Comparison of ENCODE assay signal across 20 cellular contexts in genomic region chr1:50604580-50604979, GRCh38.
DNase-seq lines count a peak whose midpoint lies in the region; ATAC-seq and TF ChIP-seq lines count a peak whose summit lies in the region.
"Had no signal": no experiment of that assay in that cellular context is flagged by ENCODE, and none has a peak within 500 bp of the region (broad histone marks: within the 10 kb centered on the region; RNA-seq: fewer than 3 reads in every experiment).

No MANE protein-coding gene starts in this region.

- no peaks in the 10 kb centered on the region for H3K9me3 Mint-ChIP-seq in stimulated activated effector memory CD8-positive, alpha-beta T cell treated with anti-CD3 and anti-CD28 coated beads, Interleukin-12 subunit alpha, Interleukin-12 subunit beta, amount 100 ng/mL, for 72 hours
- H3K9me3 Mint-ChIP-seq: activated CD4-positive, alpha-beta memory T cell treated with anti-CD3 and anti-CD28 coated beads for 36 hours; stimulated activated naive CD8-positive, alpha-beta T cell treated with anti-CD3 and anti-CD28 coated beads, Interleukin-15, amount 100 ng/mL, for 72 hours had no signal

- H3K4me3 Mint-ChIP-seq in stimulated activated effector memory CD8-positive, alpha-beta T cell treated with anti-CD3 and anti-CD28 coated beads, Interleukin-12 subunit alpha, Interleukin-12 subunit beta, amount 100 ng/mL, for 72 hours = no peak overlapping the region
- H3K4me3 Mint-ChIP-seq: activated CD4-positive, alpha-beta memory T cell treated with anti-CD3 and anti-CD28 coated beads for 36 hours; stimulated activated naive CD8-positive, alpha-beta T cell treated with anti-CD3 and anti-CD28 coated beads, Interleukin-15, amount 100 ng/mL, for 72 hours had no signal

- H3K4me1 Mint-ChIP-seq in stimulated activated effector memory CD8-positive, alpha-beta T cell treated with anti-CD3 and anti-CD28 coated beads, Interleukin-12 subunit alpha, Interleukin-12 subunit beta, amount 100 ng/mL, for 72 hours = no peaks in the 10 kb centered on the region
- H3K4me1 Mint-ChIP-seq: stimulated activated naive CD8-positive, alpha-beta T cell treated with anti-CD3 and anti-CD28 coated beads, Interleukin-15, amount 100 ng/mL, for 72 hours had no signal

- no peak for TF ChIP-seq POLR2A in NB4 (IDR thresholded peaks at IDR 0.05; ENCODE audit: extremely low read depth, insufficient read length)

- no peak for ATAC-seq in stimulated activated effector memory CD8-positive, alpha-beta T cell treated with anti-CD3 and anti-CD28 coated beads, Interleukin-12 subunit alpha, Interleukin-12 subunit beta, amount 100 ng/mL, for 72 hours
- no peak for ATAC-seq in HG02588 (IDR thresholded peaks at IDR 0.05; ENCODE audit: unreplicated experiment)
- no peak for ATAC-seq in HG03432 (IDR thresholded peaks at IDR 0.05; ENCODE audit: unreplicated experiment)
- ATAC-seq: stimulated activated naive CD8-positive, alpha-beta T cell treated with anti-CD3 and anti-CD28 coated beads, Interleukin-15, amount 100 ng/mL, for 72 hours had no signal

- H3K27ac Mint-ChIP-seq in stimulated activated effector memory CD8-positive, alpha-beta T cell treated with anti-CD3 and anti-CD28 coated beads, Interleukin-12 subunit alpha, Interleukin-12 subunit beta, amount 100 ng/mL, for 72 hours = peak overlapping the region; percentile 36
- H3K27ac Mint-ChIP-seq: activated CD4-positive, alpha-beta memory T cell treated with anti-CD3 and anti-CD28 coated beads for 36 hours had no signal

- DNase-seq in NCI-H748 (lab: John Stamatoyannopoulos, UW; ENCODE audit: unreplicated experiment) = peak; percentile 18
- DNase-seq in NCI-H748 treated with DMSO at 0.1 percent for 48 hours (lab: John Stamatoyannopoulos, UW) = no peak
- no peak for DNase-seq in NB4 (ENCODE audit: low read depth)
- DNase-seq in dermis blood vessel endothelial cell = peak; percentile 7
- DNase-seq in stimulated activated effector memory CD8-positive, alpha-beta T cell treated with anti-CD3 and anti-CD28 coated beads, Interleukin-12 subunit alpha, Interleukin-12 subunit beta, amount 100 ng/mL, for 72 hours (ENCODE audit: low spot score in 2 of 2) = no peak
- DNase-seq in amygdala (lab: John Stamatoyannopoulos, UW) = no peak
- DNase-seq: activated CD4-positive, alpha-beta memory T cell treated with anti-CD3 and anti-CD28 coated beads for 36 hours; activated naive CD4-positive, alpha-beta T cell; mammary epithelial cell; NCI-H2029 treated with DMSO at 0.1 percent for 48 hours; NCI-H524; ovary; stimulated activated CD4-positive, alpha-beta T cell treated with anti-CD3 and anti-CD28 coated beads, Interleukin-1b, Interleukin-23, amount 100 ng/mL, for 48 hours; stimulated activated naive CD8-positive, alpha-beta T cell treated with anti-CD3 and anti-CD28 coated beads, Interleukin-15, amount 100 ng/mL, for 72 hours; T-helper 2 cell; trophoblast cell had no signal

- peak; percentile 18 for TF ChIP-seq CTCF in NB4 (IDR thresholded peaks at IDR 0.05; ENCODE audit: low read depth, low read length)

- no peaks in the 10 kb centered on the region for H3K36me3 Mint-ChIP-seq in stimulated activated effector memory CD8-positive, alpha-beta T cell treated with anti-CD3 and anti-CD28 coated beads, Interleukin-12 subunit alpha, Interleukin-12 subunit beta, amount 100 ng/mL, for 72 hours

- no peak overlapping the region for H3K4me3 ChIP-seq in NB4 (ENCODE audit: low read depth, low read length)
- H3K4me3 ChIP-seq: BLaER1 treated with 17β-estradiol and CSF1 and Interleukin-3, amounts not matched to agents 10 nM and 100 nM; ovary; SJSA1 had no signal

Comparison
In these comparisons a context has a peak if more than half of its experiments do, and no peak if none do; other contexts are left out.
1. DNase-seq: peak in NCI-H748 (single experiment) and dermis blood vessel endothelial cell (single experiment); none in NCI-H748 treated with DMSO at 0.1 percent for 48 hours (single experiment), NB4 (single experiment), stimulated activated effector memory CD8-positive, alpha-beta T cell treated with anti-CD3 and anti-CD28 coated beads, Interleukin-12 subunit alpha, Interleukin-12 subunit beta, amount 100 ng/mL, for 72 hours (0 of 2) and amygdala (0 of 56).